1 cellular context compared by ENCODE assay signal in the genomic region with DNA sequence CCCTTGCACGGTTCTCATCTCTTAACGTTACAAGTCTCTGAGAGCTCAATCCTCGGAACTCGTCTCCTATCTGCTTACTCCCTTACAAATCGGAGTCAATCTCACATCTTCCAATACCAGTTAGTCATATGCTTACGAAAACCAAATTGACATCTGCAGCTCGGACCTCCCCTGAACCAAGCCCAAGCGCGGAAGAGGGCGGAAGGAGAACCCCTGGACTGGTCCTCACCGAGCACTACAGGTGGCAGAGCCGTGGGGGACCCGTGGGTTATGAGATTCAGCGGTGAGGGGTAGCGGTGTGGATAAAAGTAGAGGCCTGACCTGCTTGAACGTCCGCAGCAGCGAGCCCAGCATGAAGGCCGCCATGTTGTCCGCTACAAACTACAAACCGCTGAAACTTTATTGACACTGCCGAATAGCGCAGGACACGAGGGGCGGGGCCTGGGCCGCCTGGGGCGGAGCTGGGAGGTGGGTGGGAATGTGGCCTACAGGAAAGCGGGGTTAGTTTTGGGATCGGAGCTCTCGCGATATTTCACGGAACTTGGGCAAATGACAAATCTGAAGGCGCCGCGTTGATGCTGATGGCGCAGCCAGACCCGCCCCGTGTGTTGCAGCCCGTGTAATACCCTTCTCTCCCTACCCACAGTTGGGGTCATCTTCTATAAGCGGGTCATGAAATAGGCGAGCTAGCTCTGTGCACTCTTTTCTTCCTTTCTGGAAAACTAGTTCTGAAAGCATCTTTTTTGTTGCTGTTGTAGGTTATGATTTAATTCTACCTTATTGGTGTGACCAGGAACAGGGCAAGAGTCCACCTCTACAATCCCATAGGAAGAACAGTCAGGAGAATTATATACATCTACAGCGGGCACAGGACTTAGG.
TF ChIP-seq lines count a peak whose summit lies in the region.

A gene (minus strand): TSS at position 383 of the 879 bp plus-strand sequence. CDS start 17 bp downstream, at position 366.

TF ChIP-seq in HepG2, 621 proteins besides CTCF, POLR2A, EP300 and RAD21 (continued from another document and continues in another):
- TF ChIP-seq, protein P1, sequence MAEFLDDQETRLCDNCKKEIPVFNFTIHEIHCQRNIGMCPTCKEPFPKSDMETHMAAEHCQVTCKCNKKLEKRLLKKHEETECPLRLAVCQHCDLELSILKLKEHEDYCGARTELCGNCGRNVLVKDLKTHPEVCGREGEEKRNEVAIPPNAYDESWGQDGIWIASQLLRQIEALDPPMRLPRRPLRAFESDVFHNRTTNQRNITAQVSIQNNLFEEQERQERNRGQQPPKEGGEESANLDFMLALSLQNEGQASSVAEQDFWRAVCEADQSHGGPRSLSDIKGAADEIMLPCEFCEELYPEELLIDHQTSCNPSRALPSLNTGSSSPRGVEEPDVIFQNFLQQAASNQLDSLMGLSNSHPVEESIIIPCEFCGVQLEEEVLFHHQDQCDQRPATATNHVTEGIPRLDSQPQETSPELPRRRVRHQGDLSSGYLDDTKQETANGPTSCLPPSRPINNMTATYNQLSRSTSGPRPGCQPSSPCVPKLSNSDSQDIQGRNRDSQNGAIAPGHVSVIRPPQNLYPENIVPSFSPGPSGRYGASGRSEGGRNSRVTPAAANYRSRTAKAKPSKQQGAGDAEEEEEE (CRISPR knock-in tag; IDR thresholded peaks at IDR 0.05; ENCODE audit: borderline replicate concordance): no peak
- peak; percentile 61; the same call in 1 of the 2 replicates for TF ChIP-seq KDM5B (CRISPR knock-in tag; IDR thresholded peaks at IDR 0.05; ENCODE audit: borderline replicate concordance)
- TF ChIP-seq ARNT2 (CRISPR knock-in tag; IDR thresholded peaks at IDR 0.05; ENCODE audit: low read depth): peak; percentile 52; the same call in 1 of the 2 replicates
- no peak for TF ChIP-seq HNRNPK (IDR thresholded peaks at IDR 0.05; ENCODE audit: low read depth, low read length, poor library complexity, severe bottlenecking)
- no peak for TF ChIP-seq RARG (CRISPR knock-in tag; IDR thresholded peaks at IDR 0.05; ENCODE audit: low read depth)
- no peak for TF ChIP-seq ZNF367 (CRISPR knock-in tag; IDR thresholded peaks at IDR 0.05; ENCODE audit: borderline replicate concordance)
- TF ChIP-seq TOPORS (CRISPR knock-in tag; IDR thresholded peaks at IDR 0.05): no peak
- TF ChIP-seq, protein P2, sequence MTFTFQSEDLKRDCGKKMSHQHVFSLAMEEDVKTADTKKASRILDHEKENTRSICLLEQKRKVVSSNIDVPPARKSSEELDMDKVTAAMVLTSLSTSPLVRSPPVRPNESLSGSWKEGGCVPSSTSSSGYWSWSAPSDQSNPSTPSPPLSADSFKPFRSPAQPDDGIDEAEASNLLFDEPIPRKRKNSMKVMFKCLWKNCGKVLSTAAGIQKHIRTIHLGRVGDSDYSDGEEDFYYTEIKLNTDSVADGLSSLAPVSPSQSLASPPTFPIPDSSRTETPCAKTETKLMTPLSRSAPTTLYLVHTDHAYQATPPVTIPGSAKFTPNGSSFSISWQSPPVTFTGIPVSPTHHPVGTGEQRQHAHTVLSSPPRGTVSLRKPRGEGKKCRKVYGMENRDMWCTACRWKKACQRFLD (CRISPR knock-in tag; IDR thresholded peaks at IDR 0.05; ENCODE audit: borderline replicate concordance): no peak
- TF ChIP-seq ZNF552 (CRISPR knock-in tag; IDR thresholded peaks at IDR 0.05; ENCODE audit: borderline replicate concordance): no peak
- TF ChIP-seq MYNN (CRISPR knock-in tag; IDR thresholded peaks at IDR 0.05; ENCODE audit: low read depth): no peak
- no peak for TF ChIP-seq ZNF567 (CRISPR knock-in tag; IDR thresholded peaks at IDR 0.05; ENCODE audit: borderline replicate concordance)
- TF ChIP-seq PAWR (CRISPR knock-in tag; IDR thresholded peaks at IDR 0.05; ENCODE audit: borderline replicate concordance): no peak
- TF ChIP-seq ZNF484 (CRISPR knock-in tag; IDR thresholded peaks at IDR 0.05; ENCODE audit: borderline replicate concordance, low read depth): no peak
- TF ChIP-seq, protein P3, sequence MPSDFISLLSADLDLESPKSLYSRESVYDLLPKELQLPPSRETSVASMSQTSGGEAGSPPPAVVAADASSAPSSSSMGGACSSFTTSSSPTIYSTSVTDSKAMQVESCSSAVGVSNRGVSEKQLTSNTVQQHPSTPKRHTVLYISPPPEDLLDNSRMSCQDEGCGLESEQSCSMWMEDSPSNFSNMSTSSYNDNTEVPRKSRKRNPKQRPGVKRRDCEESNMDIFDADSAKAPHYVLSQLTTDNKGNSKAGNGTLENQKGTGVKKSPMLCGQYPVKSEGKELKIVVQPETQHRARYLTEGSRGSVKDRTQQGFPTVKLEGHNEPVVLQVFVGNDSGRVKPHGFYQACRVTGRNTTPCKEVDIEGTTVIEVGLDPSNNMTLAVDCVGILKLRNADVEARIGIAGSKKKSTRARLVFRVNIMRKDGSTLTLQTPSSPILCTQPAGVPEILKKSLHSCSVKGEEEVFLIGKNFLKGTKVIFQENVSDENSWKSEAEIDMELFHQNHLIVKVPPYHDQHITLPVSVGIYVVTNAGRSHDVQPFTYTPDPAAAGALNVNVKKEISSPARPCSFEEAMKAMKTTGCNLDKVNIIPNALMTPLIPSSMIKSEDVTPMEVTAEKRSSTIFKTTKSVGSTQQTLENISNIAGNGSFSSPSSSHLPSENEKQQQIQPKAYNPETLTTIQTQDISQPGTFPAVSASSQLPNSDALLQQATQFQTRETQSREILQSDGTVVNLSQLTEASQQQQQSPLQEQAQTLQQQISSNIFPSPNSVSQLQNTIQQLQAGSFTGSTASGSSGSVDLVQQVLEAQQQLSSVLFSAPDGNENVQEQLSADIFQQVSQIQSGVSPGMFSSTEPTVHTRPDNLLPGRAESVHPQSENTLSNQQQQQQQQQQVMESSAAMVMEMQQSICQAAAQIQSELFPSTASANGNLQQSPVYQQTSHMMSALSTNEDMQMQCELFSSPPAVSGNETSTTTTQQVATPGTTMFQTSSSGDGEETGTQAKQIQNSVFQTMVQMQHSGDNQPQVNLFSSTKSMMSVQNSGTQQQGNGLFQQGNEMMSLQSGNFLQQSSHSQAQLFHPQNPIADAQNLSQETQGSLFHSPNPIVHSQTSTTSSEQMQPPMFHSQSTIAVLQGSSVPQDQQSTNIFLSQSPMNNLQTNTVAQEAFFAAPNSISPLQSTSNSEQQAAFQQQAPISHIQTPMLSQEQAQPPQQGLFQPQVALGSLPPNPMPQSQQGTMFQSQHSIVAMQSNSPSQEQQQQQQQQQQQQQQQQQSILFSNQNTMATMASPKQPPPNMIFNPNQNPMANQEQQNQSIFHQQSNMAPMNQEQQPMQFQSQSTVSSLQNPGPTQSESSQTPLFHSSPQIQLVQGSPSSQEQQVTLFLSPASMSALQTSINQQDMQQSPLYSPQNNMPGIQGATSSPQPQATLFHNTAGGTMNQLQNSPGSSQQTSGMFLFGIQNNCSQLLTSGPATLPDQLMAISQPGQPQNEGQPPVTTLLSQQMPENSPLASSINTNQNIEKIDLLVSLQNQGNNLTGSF (CRISPR knock-in tag; IDR thresholded peaks at IDR 0.05): no peak
- TF ChIP-seq, protein P4, sequence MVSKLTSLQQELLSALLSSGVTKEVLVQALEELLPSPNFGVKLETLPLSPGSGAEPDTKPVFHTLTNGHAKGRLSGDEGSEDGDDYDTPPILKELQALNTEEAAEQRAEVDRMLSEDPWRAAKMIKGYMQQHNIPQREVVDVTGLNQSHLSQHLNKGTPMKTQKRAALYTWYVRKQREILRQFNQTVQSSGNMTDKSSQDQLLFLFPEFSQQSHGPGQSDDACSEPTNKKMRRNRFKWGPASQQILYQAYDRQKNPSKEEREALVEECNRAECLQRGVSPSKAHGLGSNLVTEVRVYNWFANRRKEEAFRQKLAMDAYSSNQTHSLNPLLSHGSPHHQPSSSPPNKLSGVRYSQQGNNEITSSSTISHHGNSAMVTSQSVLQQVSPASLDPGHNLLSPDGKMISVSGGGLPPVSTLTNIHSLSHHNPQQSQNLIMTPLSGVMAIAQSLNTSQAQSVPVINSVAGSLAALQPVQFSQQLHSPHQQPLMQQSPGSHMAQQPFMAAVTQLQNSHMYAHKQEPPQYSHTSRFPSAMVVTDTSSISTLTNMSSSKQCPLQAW (CRISPR knock-in tag; IDR thresholded peaks at IDR 0.05): peak; percentile 77
- peak; percentile 33; the same call in 1 of the 2 replicates for TF ChIP-seq ZNF136 (CRISPR knock-in tag; IDR thresholded peaks at IDR 0.05; ENCODE audit: low read depth)
- no peak for TF ChIP-seq ZNF550 (CRISPR knock-in tag; IDR thresholded peaks at IDR 0.05; ENCODE audit: borderline replicate concordance)
- no peak for TF ChIP-seq REXO4 (CRISPR knock-in tag; IDR thresholded peaks at IDR 0.05; ENCODE audit: borderline replicate concordance)
- TF ChIP-seq ZNF83 (CRISPR knock-in tag; IDR thresholded peaks at IDR 0.05; ENCODE audit: borderline replicate concordance): no peak
- no peak for TF ChIP-seq ATAD3A (CRISPR knock-in tag; IDR thresholded peaks at IDR 0.05)
- TF ChIP-seq ZBTB21 (CRISPR knock-in tag; IDR thresholded peaks at IDR 0.05): 0 out of 2 replicates have a peak, but pooled peaks have one; percentile 21
- TF ChIP-seq, protein P5, sequence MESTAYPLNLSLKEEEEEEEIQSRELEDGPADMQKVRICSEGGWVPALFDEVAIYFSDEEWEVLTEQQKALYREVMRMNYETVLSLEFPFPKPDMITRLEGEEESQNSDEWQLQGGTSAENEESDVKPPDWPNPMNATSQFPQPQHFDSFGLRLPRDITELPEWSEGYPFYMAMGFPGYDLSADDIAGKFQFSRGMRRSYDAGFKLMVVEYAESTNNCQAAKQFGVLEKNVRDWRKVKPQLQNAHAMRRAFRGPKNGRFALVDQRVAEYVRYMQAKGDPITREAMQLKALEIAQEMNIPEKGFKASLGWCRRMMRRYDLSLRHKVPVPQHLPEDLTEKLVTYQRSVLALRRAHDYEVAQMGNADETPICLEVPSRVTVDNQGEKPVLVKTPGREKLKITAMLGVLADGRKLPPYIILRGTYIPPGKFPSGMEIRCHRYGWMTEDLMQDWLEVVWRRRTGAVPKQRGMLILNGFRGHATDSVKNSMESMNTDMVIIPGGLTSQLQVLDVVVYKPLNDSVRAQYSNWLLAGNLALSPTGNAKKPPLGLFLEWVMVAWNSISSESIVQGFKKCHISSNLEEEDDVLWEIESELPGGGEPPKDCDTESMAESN (CRISPR knock-in tag; conservative IDR thresholded peaks at IDR 0.05): peak; percentile 78; the same call in 1 of the 2 replicates
- TF ChIP-seq, protein P6, sequence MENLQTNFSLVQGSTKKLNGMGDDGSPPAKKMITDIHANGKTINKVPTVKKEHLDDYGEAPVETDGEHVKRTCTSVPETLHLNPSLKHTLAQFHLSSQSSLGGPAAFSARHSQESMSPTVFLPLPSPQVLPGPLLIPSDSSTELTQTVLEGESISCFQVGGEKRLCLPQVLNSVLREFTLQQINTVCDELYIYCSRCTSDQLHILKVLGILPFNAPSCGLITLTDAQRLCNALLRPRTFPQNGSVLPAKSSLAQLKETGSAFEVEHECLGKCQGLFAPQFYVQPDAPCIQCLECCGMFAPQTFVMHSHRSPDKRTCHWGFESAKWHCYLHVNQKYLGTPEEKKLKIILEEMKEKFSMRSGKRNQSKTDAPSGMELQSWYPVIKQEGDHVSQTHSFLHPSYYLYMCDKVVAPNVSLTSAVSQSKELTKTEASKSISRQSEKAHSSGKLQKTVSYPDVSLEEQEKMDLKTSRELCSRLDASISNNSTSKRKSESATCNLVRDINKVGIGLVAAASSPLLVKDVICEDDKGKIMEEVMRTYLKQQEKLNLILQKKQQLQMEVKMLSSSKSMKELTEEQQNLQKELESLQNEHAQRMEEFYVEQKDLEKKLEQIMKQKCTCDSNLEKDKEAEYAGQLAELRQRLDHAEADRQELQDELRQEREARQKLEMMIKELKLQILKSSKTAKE (CRISPR knock-in tag; IDR thresholded peaks at IDR 0.05; ENCODE audit: borderline replicate concordance): no peak
- TF ChIP-seq, protein P7, sequence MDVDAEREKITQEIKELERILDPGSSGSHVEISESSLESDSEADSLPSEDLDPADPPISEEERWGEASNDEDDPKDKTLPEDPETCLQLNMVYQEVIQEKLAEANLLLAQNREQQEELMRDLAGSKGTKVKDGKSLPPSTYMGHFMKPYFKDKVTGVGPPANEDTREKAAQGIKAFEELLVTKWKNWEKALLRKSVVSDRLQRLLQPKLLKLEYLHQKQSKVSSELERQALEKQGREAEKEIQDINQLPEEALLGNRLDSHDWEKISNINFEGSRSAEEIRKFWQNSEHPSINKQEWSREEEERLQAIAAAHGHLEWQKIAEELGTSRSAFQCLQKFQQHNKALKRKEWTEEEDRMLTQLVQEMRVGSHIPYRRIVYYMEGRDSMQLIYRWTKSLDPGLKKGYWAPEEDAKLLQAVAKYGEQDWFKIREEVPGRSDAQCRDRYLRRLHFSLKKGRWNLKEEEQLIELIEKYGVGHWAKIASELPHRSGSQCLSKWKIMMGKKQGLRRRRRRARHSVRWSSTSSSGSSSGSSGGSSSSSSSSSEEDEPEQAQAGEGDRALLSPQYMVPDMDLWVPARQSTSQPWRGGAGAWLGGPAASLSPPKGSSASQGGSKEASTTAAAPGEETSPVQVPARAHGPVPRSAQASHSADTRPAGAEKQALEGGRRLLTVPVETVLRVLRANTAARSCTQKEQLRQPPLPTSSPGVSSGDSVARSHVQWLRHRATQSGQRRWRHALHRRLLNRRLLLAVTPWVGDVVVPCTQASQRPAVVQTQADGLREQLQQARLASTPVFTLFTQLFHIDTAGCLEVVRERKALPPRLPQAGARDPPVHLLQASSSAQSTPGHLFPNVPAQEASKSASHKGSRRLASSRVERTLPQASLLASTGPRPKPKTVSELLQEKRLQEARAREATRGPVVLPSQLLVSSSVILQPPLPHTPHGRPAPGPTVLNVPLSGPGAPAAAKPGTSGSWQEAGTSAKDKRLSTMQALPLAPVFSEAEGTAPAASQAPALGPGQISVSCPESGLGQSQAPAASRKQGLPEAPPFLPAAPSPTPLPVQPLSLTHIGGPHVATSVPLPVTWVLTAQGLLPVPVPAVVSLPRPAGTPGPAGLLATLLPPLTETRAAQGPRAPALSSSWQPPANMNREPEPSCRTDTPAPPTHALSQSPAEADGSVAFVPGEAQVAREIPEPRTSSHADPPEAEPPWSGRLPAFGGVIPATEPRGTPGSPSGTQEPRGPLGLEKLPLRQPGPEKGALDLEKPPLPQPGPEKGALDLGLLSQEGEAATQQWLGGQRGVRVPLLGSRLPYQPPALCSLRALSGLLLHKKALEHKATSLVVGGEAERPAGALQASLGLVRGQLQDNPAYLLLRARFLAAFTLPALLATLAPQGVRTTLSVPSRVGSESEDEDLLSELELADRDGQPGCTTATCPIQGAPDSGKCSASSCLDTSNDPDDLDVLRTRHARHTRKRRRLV (CRISPR knock-in tag; IDR thresholded peaks at IDR 0.05): no peak
- TF ChIP-seq CHD4 (IDR thresholded peaks at IDR 0.05; ENCODE audit: borderline replicate concordance, low read length): peak; percentile 30; the same call in 1 of the 2 replicates
- TF ChIP-seq U2AF2 (IDR thresholded peaks at IDR 0.05; ENCODE audit: low read depth, low read length): no peak
- no peak for TF ChIP-seq RELA (CRISPR knock-in tag; IDR thresholded peaks at IDR 0.05)
- TF ChIP-seq SRY (CRISPR knock-in tag; IDR thresholded peaks at IDR 0.05): no peak
- TF ChIP-seq NAIF1 (CRISPR knock-in tag; IDR thresholded peaks at IDR 0.05; ENCODE audit: borderline replicate concordance): peak; percentile 40
- no peak for TF ChIP-seq TOE1 (CRISPR knock-in tag; IDR thresholded peaks at IDR 0.05)
- peak; percentile 64; the same call in 1 of the 2 replicates for TF ChIP-seq ZNF792 (CRISPR knock-in tag; IDR thresholded peaks at IDR 0.05)
